8 cellular contexts compared by ENCODE assay signal in genomic region chr11:118415739-118416068, GRCh38. TPM values are rescaled to one million over a fixed set of nuclear protein-coding genes. Genes with fewer than 3 reads are reported as not detected.
A peak's percentile ranks its signal among the peaks of the same experiment; 100 is the strongest.
DNase-seq lines count a peak whose midpoint lies in the region; ATAC-seq and TF ChIP-seq lines count a peak whose summit lies in the region.

No MANE protein-coding gene starts in this region.

- H3K9ac ChIP-seq in HUES48 (ENCODE audit: low read depth, low read length), result peak overlapping the region; percentile 36; the same call in 1 of the 2 replicates

- no peak overlapping the region for H3K4me3 Mint-ChIP-seq in WTC11

- H3K36me3 ChIP-seq in HUES48 (ENCODE audit: control insufficient read depth, insufficient read depth, low read length), result no peaks in the 10 kb centered on the region

- peak; percentile 96 for ATAC-seq in WTC11
- ATAC-seq in HG03520 (IDR thresholded peaks at IDR 0.05; ENCODE audit: unreplicated experiment), result no peak

- H3K4me3 ChIP-seq in HUES48 (ENCODE audit: low read depth, low read length), result peak overlapping the region; percentile 13; the same call in 1 of the 2 replicates

- H3K27me3 ChIP-seq in HUES48 (ENCODE audit: control insufficient read depth, insufficient read depth, low read length), result no peaks in the 10 kb centered on the region

- POLR2A ChIA-PET in WTC11 (lab: Charles Lee), result interaction anchor here (0.5 to 1.5 kb wide), 2 partner anchors 20 to 745 kb away, joined by 4 to 9 read pairs; partner anchors contain the start of gene KMT2A

- H3K9me3 ChIP-seq in HUES48 (ENCODE audit: control insufficient read depth, insufficient read depth, low read length), result no peaks in the 10 kb centered on the region

- peak overlapping the region; percentile 94 for H3K27ac ChIP-seq in HUES48 (ENCODE audit: low read depth, low read length)

- H3K9me3 Mint-ChIP-seq in WTC11, result no peaks in the 10 kb centered on the region

- no peak overlapping the region for H3K27ac Mint-ChIP-seq in WTC11

- H3K36me3 Mint-ChIP-seq in WTC11, result no peaks in the 10 kb centered on the region; the same call in 1 of the 2 replicates

- peaks cover 15% of the 10 kb centered on the region for H3K4me1 ChIP-seq in HUES48 (ENCODE audit: control insufficient read depth, insufficient read depth, low read length)

- DNase-seq in DMS153 (lab: John Stamatoyannopoulos, UW) (peak; percentile 85), WTC11 (ENCODE audit: low spot score) (peak; percentile 46), iPS DF 19.7 (ENCODE audit: low read depth, low spot score) (peak; percentile 91), GM19240 (ENCODE audit: insufficient read length, low spot score) (no peak)
- no peak for DNase-seq in activated CD8-positive, alpha-beta memory T cell treated with anti-CD3 and anti-CD28 coated beads, Interleukin-2, amount 50 U/mL, for 48 hours
- no peak for DNase-seq in activated CD4-positive, alpha-beta T cell treated with anti-CD3 and anti-CD28 coated beads, Interleukin-2, amount 50 U/mL, for 4 hours

- CTCF ChIA-PET in WTC11 (lab: Charles Lee), result interaction anchor here (0.8 to 1.5 kb wide), 5 partner anchors 11 to 217 kb away, joined by 3 to 4 read pairs (median 4); no protein-coding TSS in a partner anchor

- no peaks in the 10 kb centered on the region for H3K27me3 Mint-ChIP-seq in WTC11 (ENCODE audit: low read depth)

- TF ChIP-seq CTCF in WTC11 (IDR thresholded peaks at IDR 0.05), result no peak

- H3K4me1 Mint-ChIP-seq in WTC11, result 0 out of 2 replicates have a peak, but pooled peaks cover 3% of the 10 kb centered on the region

TF ChIP-seq in WTC11, 78 proteins besides CTCF, POLR2A, EP300 and RAD21:
- TF ChIP-seq ERG (CRISPR knock-in tag; IDR thresholded peaks at IDR 0.05) (no peak), GABPB1 (CRISPR knock-in tag; IDR thresholded peaks at IDR 0.05) (no peak), STAT6 (CRISPR knock-in tag; conservative IDR thresholded peaks at IDR 0.05; ENCODE audit: low read depth) (no peak), AR (CRISPR knock-in tag; IDR thresholded peaks at IDR 0.05) (no peak), KAT7 (CRISPR knock-in tag; IDR thresholded peaks at IDR 0.05; ENCODE audit: borderline replicate concordance) (no peak), NFE2L1 (CRISPR knock-in tag; IDR thresholded peaks at IDR 0.05) (peak; percentile 77; the same call in 1 of the 2 replicates), MXD4 (CRISPR knock-in tag; IDR thresholded peaks at IDR 0.05; ENCODE audit: borderline replicate concordance) (no peak), SP1 (CRISPR knock-in tag; conservative IDR thresholded peaks at IDR 0.05) (no peak), OVOL2 (CRISPR knock-in tag; IDR thresholded peaks at IDR 0.05; ENCODE audit: borderline replicate concordance) (no peak)

RNA-seq across cellular contexts. Expression of gene ATP5MG, which starts 14.3 kb away (rescaled TPM):
- total RNA-seq in WTC11 (2021), result 236 to 251 TPM (median 239 TPM) in 3 replicates

RNA-seq across cellular contexts. Expression of gene KMT2A, which starts 20.6 kb away (rescaled TPM):
- 54.0 to 59.1 TPM (median 54.8 TPM) in 3 replicates for total RNA-seq in WTC11 (2021)

RNA-seq across cellular contexts. Expression of gene UBE4A, which starts 56.3 kb away (rescaled TPM):
- 28.9 to 31.7 TPM (median 31.0 TPM) in 3 replicates for total RNA-seq in WTC11 (2021)

Comparison
In these comparisons a context has a peak if more than half of its experiments do, and no peak if none do; other contexts are left out.
1. DNase-seq: peak in DMS153 (single experiment), WTC11 (single experiment) and iPS DF 19.7 (single experiment); none in GM19240 (single experiment), activated CD8-positive, alpha-beta memory T cell treated with anti-CD3 and anti-CD28 coated beads, Interleukin-2, amount 50 U/mL, for 48 hours (single experiment) and activated CD4-positive, alpha-beta T cell treated with anti-CD3 and anti-CD28 coated beads, Interleukin-2, amount 50 U/mL, for 4 hours (0 of 2).